ENCODE assay signal across 31 cellular contexts in the genomic region with DNA sequence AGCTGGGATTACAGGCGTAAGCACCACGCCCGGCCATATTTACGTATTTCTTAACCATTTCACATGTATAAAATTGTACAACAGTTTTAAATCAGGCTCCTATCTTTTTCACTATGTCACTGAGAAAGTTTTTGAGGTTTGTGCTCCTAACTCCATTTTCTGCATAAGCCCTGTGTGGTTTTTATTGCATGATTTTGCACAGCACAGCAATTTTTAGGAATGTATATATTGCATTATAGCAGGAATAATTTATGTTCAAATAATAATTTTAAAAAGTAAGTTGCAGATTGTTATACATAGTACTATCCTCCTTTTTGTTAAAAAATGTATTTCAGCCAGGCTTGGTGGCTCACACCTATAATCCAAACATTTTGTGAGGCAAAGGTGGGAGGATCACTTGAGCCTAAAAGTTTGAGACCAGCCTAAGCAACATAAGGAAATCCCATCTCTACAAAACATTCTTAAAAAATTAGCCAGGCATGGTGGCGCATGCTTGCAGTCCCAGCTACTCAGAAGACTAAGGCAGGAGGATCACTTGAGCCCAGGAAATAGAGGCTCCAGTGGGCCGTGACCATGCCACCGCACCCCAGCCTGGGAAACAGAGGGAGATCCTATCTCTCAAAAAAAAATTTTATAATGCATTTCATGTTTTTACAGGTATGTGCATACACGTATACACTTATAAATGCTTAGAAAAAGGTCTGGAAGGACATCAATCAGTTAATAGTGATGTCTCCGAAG.
"Had no signal": no experiment of that assay in that cellular context is flagged by ENCODE, and none has a peak within 500 bp of the region (broad histone marks: within the 10 kb centered on the region; RNA-seq: fewer than 3 reads in every experiment).

No MANE protein-coding gene starts in this region.

- H3K27me3 ChIP-seq: adrenal gland, body of pancreas, SJCRH30 had no signal

- H3K27me3 Mint-ChIP-seq: activated naive CD8-positive, alpha-beta T cell treated with anti-CD3 and anti-CD28 coated beads for 36 hours; activated T-cell treated with anti-CD3 and anti-CD28 coated beads, Interleukin-2, amount 50 U/mL, for 24 hours; T-helper 17 cell had no signal

- H3K9me3 Mint-ChIP-seq: activated naive CD8-positive, alpha-beta T cell treated with anti-CD3 and anti-CD28 coated beads for 36 hours; activated T-cell treated with anti-CD3 and anti-CD28 coated beads, Interleukin-2, amount 50 U/mL, for 24 hours had no signal

- H3K4me3 ChIP-seq: adrenal gland, body of pancreas, SJCRH30 had no signal

- DNase-seq: activated CD4-positive, alpha-beta T cell treated with anti-CD3 and anti-CD28 coated beads for 1 hour; activated CD4-positive, alpha-beta T cell treated with anti-CD3 and anti-CD28 coated beads for 48 hours; activated CD4-positive, alpha-beta T cell treated with anti-CD3 and anti-CD28 coated beads, Interleukin-2, amount 50 U/mL, for 4 hours; activated CD4-positive, CD25-positive, alpha-beta regulatory T cell; activated CD8-positive, alpha-beta T cell treated with anti-CD3 and anti-CD28 coated beads, Interleukin-2, amount 10 ng/mL, durations not matched to agents 7 days and 5 days; activated effector memory CD4-positive, alpha-beta T cell treated with Interleukin-2 at 50 U/mL for 16 hours; activated naive CD4-positive, alpha-beta T cell; activated naive CD4-positive, alpha-beta T cell treated with anti-CD3 and anti-CD28 coated beads, Interleukin-2, amount 50 U/mL, for 16 hours; activated naive CD8-positive, alpha-beta T cell treated with anti-CD3 and anti-CD28 coated beads for 36 hours; activated T-cell treated with anti-CD3 and anti-CD28 coated beads, Interleukin-2, amount 50 U/mL, for 24 hours; adrenal gland; body of pancreas; central memory CD4-positive, alpha-beta T cell; MM.1S; MV-4-11; NCI-H1092; NCI-H1436 treated with DMSO at 0.1 percent for 48 hours; NCI-H1694 treated with DMSO at 0.1 percent for 48 hours; NCI-H2029; NCI-H345; NCI-H524 treated with DMSO at 0.1 percent for 48 hours; SHP77; SJCRH30; SK-N-SH; T-helper 17 cell; T1000; WERI-Rb-1 had no signal

- H3K4me2 ChIP-seq: KMS-11, SK-N-SH had no signal

- H3K4me1 ChIP-seq: adrenal gland, body of pancreas, SJCRH30 had no signal

- H3K4me3 Mint-ChIP-seq: activated CD8-positive, alpha-beta T cell treated with anti-CD3 and anti-CD28 coated beads, Interleukin-2, amount 10 ng/mL, durations not matched to agents 7 days and 5 days; activated naive CD8-positive, alpha-beta T cell treated with anti-CD3 and anti-CD28 coated beads for 36 hours; activated T-cell treated with anti-CD3 and anti-CD28 coated beads, Interleukin-2, amount 50 U/mL, for 24 hours; T-helper 17 cell had no signal

- H3K9ac ChIP-seq: KMS-11, SK-N-SH had no signal

- H3K27ac Mint-ChIP-seq: activated CD8-positive, alpha-beta T cell treated with anti-CD3 and anti-CD28 coated beads, Interleukin-2, amount 10 ng/mL, durations not matched to agents 7 days and 5 days; activated naive CD8-positive, alpha-beta T cell treated with anti-CD3 and anti-CD28 coated beads for 36 hours; activated T-cell treated with anti-CD3 and anti-CD28 coated beads, Interleukin-2, amount 50 U/mL, for 24 hours had no signal

- FAIRE-seq: astrocyte, bronchial epithelial cell had no signal

- H3K9me3 ChIP-seq: adrenal gland, body of pancreas, SJCRH30, SK-N-SH had no signal

- H3K27ac ChIP-seq: adrenal gland, body of pancreas, KMS-11, SJCRH30, WERI-Rb-1 had no signal

- ATAC-seq: activated CD8-positive, alpha-beta T cell treated with anti-CD3 and anti-CD28 coated beads, Interleukin-2, amount 10 ng/mL, durations not matched to agents 7 days and 5 days; body of pancreas; Panc1; T-helper 17 cell had no signal
